14 cellular contexts compared by ENCODE assay signal in the genomic region with DNA sequence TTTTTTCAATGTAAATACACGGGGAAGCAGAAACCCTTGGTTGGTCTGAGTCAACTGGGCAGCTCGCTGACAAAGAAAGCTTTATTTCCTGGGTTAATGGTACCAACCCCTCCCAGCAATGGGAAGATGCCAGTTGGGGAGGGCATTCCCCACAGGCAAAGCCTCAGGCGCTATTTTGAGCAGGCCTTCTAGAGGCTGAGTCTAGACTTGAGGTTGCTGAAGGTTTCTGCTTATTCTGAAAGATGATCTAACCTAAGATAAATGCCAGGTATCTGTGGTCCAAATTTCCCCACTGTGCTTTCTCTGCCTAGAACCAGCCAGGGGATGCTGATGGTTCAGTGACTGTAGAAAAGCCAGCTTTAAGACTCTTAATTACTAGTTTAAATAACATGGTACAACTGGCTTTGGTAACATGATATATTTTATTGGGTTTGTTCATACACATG.
DNase-seq lines count a peak whose midpoint lies in the region; ATAC-seq, FAIRE-seq and TF ChIP-seq lines count a peak whose summit lies in the region.
"Had no signal": no experiment of that assay in that cellular context is flagged by ENCODE, and none has a peak within 500 bp of the region (broad histone marks: within the 10 kb centered on the region; RNA-seq: fewer than 3 reads in every experiment).

No MANE protein-coding gene starts in this region.

- ATAC-seq in HG02938 (IDR thresholded peaks at IDR 0.05; ENCODE audit: unreplicated experiment) (no peak), GM21737 (IDR thresholded peaks at IDR 0.05; ENCODE audit: unreplicated experiment) (no peak), GM18907 (IDR thresholded peaks at IDR 0.05; ENCODE audit: unreplicated experiment) (no peak)

- TF ChIP-seq CTCF in GM20000 (IDR thresholded peaks at IDR 0.05; ENCODE audit: extremely low read depth, missing control alignments), result no peak

- FAIRE-seq in RCC 7860 (lab: Jason Lieb, UNC), result no peak

- DNase-seq in A172 (ENCODE audit: low spot score) (peak; percentile 91), GM20000 (ENCODE audit: low spot score) (peak; percentile 27), RCC 7860 (ENCODE audit: low spot score) (peak; percentile 61), islet precursor cell (peak; percentile 87), retina (no peak)
- DNase-seq: activated CD4-positive, alpha-beta T cell treated with anti-CD3 and anti-CD28 coated beads for 4 hours; activated naive CD8-positive, alpha-beta T cell treated with anti-CD3 and anti-CD28 coated beads, Interleukin-2, amount 10 ng/mL, durations not matched to agents 7 days and 5 days; AML-193; effector CD4-positive, alpha-beta T cell; NCI-H526; SK-N-SH had no signal
